In genomic region chr12:92593734-92594402, GRCh38 we compare ENCODE assay signal across 8 cellular contexts.
A peak's percentile ranks its signal among the peaks of the same experiment; 100 is the strongest.
DNase-seq lines count a peak whose midpoint lies in the region; ATAC-seq and TF ChIP-seq lines count a peak whose summit lies in the region.

No MANE protein-coding gene starts in this region.

- H3K4me1 ChIP-seq in ascending aorta: no peaks in the 10 kb centered on the region

- intact Hi-C loops in ascending aorta (cut with DNase I): no loop called here

- peaks cover 28% of the 10 kb centered on the region for H3K9me3 Mint-ChIP-seq in T-helper 2 cell treated with Interferon-gamma antibody and Interleukin-4, amounts not matched to agents 5 μg/mL and 100 μg/mL, for 36 hours

- peak overlapping the region; percentile 75 for H3K4me3 Mint-ChIP-seq in T-helper 2 cell treated with Interferon-gamma antibody and Interleukin-4, amounts not matched to agents 5 μg/mL and 100 μg/mL, for 36 hours

- ATAC-seq in GM19351 (IDR thresholded peaks at IDR 0.05; ENCODE audit: unreplicated experiment) (peak; percentile 100), HG03457 (IDR thresholded peaks at IDR 0.05; ENCODE audit: unreplicated experiment) (peak; percentile 99)

- H3K36me3 Mint-ChIP-seq in T-helper 2 cell treated with Interferon-gamma antibody and Interleukin-4, amounts not matched to agents 5 μg/mL and 100 μg/mL, for 36 hours (ENCODE audit: low read depth): peaks cover 21% of the 10 kb centered on the region

- peaks cover 24% of the 10 kb centered on the region for H3K4me1 Mint-ChIP-seq in T-helper 2 cell treated with Interferon-gamma antibody and Interleukin-4, amounts not matched to agents 5 μg/mL and 100 μg/mL, for 36 hours (ENCODE audit: low read depth)

- TF ChIP-seq CTCF in ascending aorta (IDR thresholded peaks at IDR 0.05): no peak

- peak overlapping the region; percentile 39 to 51 for H3K27ac ChIP-seq in ascending aorta

- no peaks in the 10 kb centered on the region for H3K9me3 ChIP-seq in ascending aorta

- no peak overlapping the region for H3K4me3 ChIP-seq in ascending aorta

- peak overlapping the region; percentile 96 for H3K27ac Mint-ChIP-seq in T-helper 2 cell treated with Interferon-gamma antibody and Interleukin-4, amounts not matched to agents 5 μg/mL and 100 μg/mL, for 36 hours

- no peaks in the 10 kb centered on the region for H3K36me3 ChIP-seq in ascending aorta

- H3K27me3 Mint-ChIP-seq in T-helper 2 cell treated with Interferon-gamma antibody and Interleukin-4, amounts not matched to agents 5 μg/mL and 100 μg/mL, for 36 hours (ENCODE audit: low read depth): no peaks in the 10 kb centered on the region

- H3K27me3 ChIP-seq in ascending aorta: no peaks in the 10 kb centered on the region

- in situ Hi-C loops in ACHN (cut with HindIII; ENCODE audit: low pct_ligation_motif_present, low pct_unique_long_range_greater_than_20kb, low sequenced_read_pairs): no loop called here

- peak; percentile 51 for DNase-seq in ACHN
- DNase-seq in T-helper 2 cell treated with Interferon-gamma antibody and Interleukin-4, amounts not matched to agents 5 μg/mL and 100 μg/mL, for 36 hours (ENCODE audit: low spot score): peak; percentile 80
- DNase-seq in ascending aorta (ENCODE audit: low spot score in 2 of 2): peak; percentile 71 to 82
- DNase-seq in lung microvascular endothelial cell (ENCODE audit: low read depth in 2 of 2): peak; percentile 14 to 93
- peak; percentile 77 for DNase-seq in stimulated activated CD8-positive, alpha-beta memory T cell treated with anti-CD3 and anti-CD28 coated beads, Interleukin-4, amount 100 ng/mL, for 48 hours
- DNase-seq in midbrain (lab: John Stamatoyannopoulos, UW): no peak
